In genomic region chr5:169354263-169354662, GRCh38 we compare ENCODE assay signal across 1 cellular context.
TF ChIP-seq lines count a peak whose summit lies in the region.

No MANE protein-coding gene starts in this region.

TF ChIP-seq in GM23338, 12 proteins besides CTCF, POLR2A, EP300 and RAD21:
- TF ChIP-seq ZNF331 (CRISPR knock-in tag; IDR thresholded peaks at IDR 0.05; ENCODE audit: low read depth) = no peak
